Comparison of ENCODE assay signal across 9 cellular contexts in the genomic region with DNA sequence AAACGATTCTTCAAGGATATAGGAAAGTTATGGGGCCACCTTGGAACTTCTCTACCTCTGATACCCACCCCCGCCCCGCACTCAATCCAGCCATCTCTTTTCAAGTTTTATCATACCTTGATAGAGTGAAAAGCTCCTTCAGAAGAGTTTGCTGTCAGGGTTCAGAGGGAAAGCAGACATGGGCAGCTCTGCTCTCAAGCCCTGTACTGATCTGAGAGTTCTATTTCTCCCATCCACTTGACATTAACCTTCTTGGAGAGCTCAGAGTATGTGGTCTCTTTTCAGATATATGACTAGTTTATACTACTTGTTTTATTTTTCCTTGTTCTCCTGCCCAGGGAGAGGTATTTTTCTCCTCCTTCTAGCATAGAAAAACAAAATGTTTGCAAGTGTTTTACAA.
"Had no signal": no experiment of that assay in that cellular context is flagged by ENCODE, and none has a peak within 500 bp of the region (broad histone marks: within the 10 kb centered on the region; RNA-seq: fewer than 3 reads in every experiment).

No MANE protein-coding gene starts in this region.

- H3K27ac ChIP-seq: GM23248, HL-60 had no signal

- H3K4me3 ChIP-seq: GM23248, HAP-1 had no signal

- DNase-seq: GM23248, GOT3, H7, HFFc6, KBM-7 had no signal

- H3K4me1 ChIP-seq: HAP-1 had no signal

- ATAC-seq: HCT116, HepG2 had no signal

- H3K36me3 ChIP-seq: HAP-1 had no signal

- H3K9me3 ChIP-seq: HAP-1 had no signal
